ENCODE assay signal across 9 cellular contexts in genomic region chr19:48830965-48831364, GRCh38. TPM values are rescaled to one million over a fixed set of nuclear protein-coding genes. Genes with fewer than 3 reads are reported as not detected.
"Had no signal": no experiment of that assay in that cellular context is flagged by ENCODE, and none has a peak within 500 bp of the region (broad histone marks: within the 10 kb centered on the region; RNA-seq: fewer than 3 reads in every experiment).

No MANE protein-coding gene starts in this region.

- FAIRE-seq: H1, H54, HepG2 had no signal

- H2AFZ ChIP-seq: GM23338 had no signal

- ATAC-seq: GM23338, HepG2 had no signal

- H3K4me3 ChIP-seq: GM23338 had no signal

- H3K4me2 ChIP-seq: GM23338 had no signal

- H3K27ac ChIP-seq: HL-60 had no signal

- DNase-seq: H9, HCEC 1CT, KG1 had no signal

RNA-seq across cellular contexts. Expression of gene HSD17B14, which starts 5.3 kb away (rescaled TPM):
- total RNA-seq: HT1080 had no signal
